21 cellular contexts compared by ENCODE assay signal in genomic region chr22:45774016-45774670, GRCh38.
DNase-seq lines count a peak whose midpoint lies in the region; ATAC-seq, FAIRE-seq and TF ChIP-seq lines count a peak whose summit lies in the region.
"Had no signal": no experiment of that assay in that cellular context is flagged by ENCODE, and none has a peak within 500 bp of the region (broad histone marks: within the 10 kb centered on the region; RNA-seq: fewer than 3 reads in every experiment).

No MANE protein-coding gene starts in this region.

- no peaks in the 10 kb centered on the region for H3K27me3 ChIP-seq in foreskin keratinocyte

- intact Hi-C loops in Calu3 (cut with micrococcal nuclease; ENCODE audit: unreplicated experiment) (no loop called here), activated B cell treated with CpG ODN at 0.5 μM for 24 hours (cut with micrococcal nuclease) (loop anchor here (2.0 kb wide), 1 partner anchor 17 kb away; no protein-coding TSS in a partner anchor)

- H3K9me3 Mint-ChIP-seq in Calu3 (ENCODE audit: low read depth, unreplicated experiment) (no peaks in the 10 kb centered on the region), activated B cell treated with CpG ODN at 0.5 μM for 24 hours (no peaks in the 10 kb centered on the region)

- CTCF ChIA-PET in Calu3 (lab: Charles Lee) (no interaction called here), activated B cell treated with CpG ODN at 0.5 μM for 24 hours (lab: Charles Lee) (no interaction called here)

- H3K4me1 Mint-ChIP-seq in Calu3 (ENCODE audit: low read depth, unreplicated experiment) (peaks cover 74% of the 10 kb centered on the region), activated B cell treated with CpG ODN at 0.5 μM for 24 hours (peaks cover 71% of the 10 kb centered on the region)

- H3K27ac Mint-ChIP-seq in Calu3 (ENCODE audit: unreplicated experiment), result peak overlapping the region; percentile 75
- peak overlapping the region; percentile 41 for H3K27ac Mint-ChIP-seq in activated B cell treated with CpG ODN at 0.5 μM for 24 hours
- H3K27ac Mint-ChIP-seq: CD4-positive, CD25-positive, alpha-beta regulatory T cell had no signal

- no peaks in the 10 kb centered on the region for H3K27me3 Mint-ChIP-seq in Calu3 (ENCODE audit: unreplicated experiment)
- no peaks in the 10 kb centered on the region for H3K27me3 Mint-ChIP-seq in activated B cell treated with CpG ODN at 0.5 μM for 24 hours
- H3K27me3 Mint-ChIP-seq: CD4-positive, CD25-positive, alpha-beta regulatory T cell had no signal

- POLR2A ChIA-PET in activated B cell treated with CpG ODN at 0.5 μM for 24 hours (lab: Charles Lee), result no interaction called here

- TF ChIP-seq CTCF in Calu3 (IDR thresholded peaks at IDR 0.05; ENCODE audit: unreplicated experiment), result no peak
- TF ChIP-seq CTCF in activated B cell treated with CpG ODN at 0.5 μM for 24 hours (IDR thresholded peaks at IDR 0.05), result no peak
- no peak for TF ChIP-seq CTCF in foreskin keratinocyte (conservative IDR thresholded peaks at IDR 0.05)

- H3K4me3 Mint-ChIP-seq in Calu3 (ENCODE audit: low read depth, unreplicated experiment) (no peak overlapping the region), activated B cell treated with CpG ODN at 0.5 μM for 24 hours (no peak overlapping the region)
- H3K4me3 Mint-ChIP-seq: CD4-positive, CD25-positive, alpha-beta regulatory T cell had no signal

- H3K4me1 ChIP-seq in foreskin keratinocyte, result peaks cover 14% of the 10 kb centered on the region

- FAIRE-seq in HTR-8/SVneo (lab: Jason Lieb, UNC), result peak; percentile 20

- ATAC-seq in activated B cell treated with CpG ODN at 0.5 μM for 24 hours (ENCODE audit: low read depth), result no peak
- no peak for ATAC-seq in foreskin keratinocyte
- ATAC-seq: Panc1, Right ventricle myocardium inferior had no signal

- DNase-seq in Calu3 (no peak), HTR-8/SVneo (ENCODE audit: insufficient read length, low spot score) (no peak), activated B cell treated with CpG ODN at 0.5 μM for 24 hours (no peak), myocyte (ENCODE audit: low read depth) (peak; percentile 59), GM19240 (ENCODE audit: insufficient read length, low spot score) (no peak), foreskin keratinocyte (no peak), hippocampal formation (lab: John Stamatoyannopoulos, UW) (no peak), NCI-H1092 treated with DMSO at 0.1 percent for 48 hours (lab: John Stamatoyannopoulos, UW) (no peak)
- DNase-seq: Caco-2; CD4-positive, CD25-positive, alpha-beta regulatory T cell; DMS53; H7; IMR-90; MV-4-11; NCI-H1436; NCI-H2029; NCI-H2171 treated with DMSO at 0.1 percent for 48 hours; NCI-H446 treated with DMSO at 0.1 percent for 48 hours; NCI-H748 treated with DMSO at 0.1 percent for 48 hours had no signal

- no TSS peak for BruUV-seq in Calu3 (replicated peaks; lab: Mats Ljungman, UMichigan)

- H3K27ac ChIP-seq in foreskin keratinocyte, result no peak overlapping the region

- H3K36me3 Mint-ChIP-seq in Calu3 (ENCODE audit: insufficient read depth, unreplicated experiment) (peaks cover 53% of the 10 kb centered on the region), activated B cell treated with CpG ODN at 0.5 μM for 24 hours (ENCODE audit: low read depth) (peaks cover 20% of the 10 kb centered on the region)
